24 cellular contexts compared by ENCODE assay signal in genomic region chr12:100858658-100859057, GRCh38.
DNase-seq lines count a peak whose midpoint lies in the region; ATAC-seq and TF ChIP-seq lines count a peak whose summit lies in the region.
"Had no signal": no experiment of that assay in that cellular context is flagged by ENCODE, and none has a peak within 500 bp of the region (broad histone marks: within the 10 kb centered on the region; RNA-seq: fewer than 3 reads in every experiment).

No MANE protein-coding gene starts in this region.

- peak; percentile 68 for DNase-seq in HCEC 1CT
- DNase-seq in adipocyte (ENCODE audit: low read depth) = no peak
- no peak for DNase-seq in foreskin keratinocyte
- peak; percentile 57 for DNase-seq in superior temporal gyrus (ENCODE audit: extremely low spot score)
- no peak for DNase-seq in H7
- DNase-seq in activated CD8-positive, alpha-beta memory T cell treated with anti-CD3 and anti-CD28 coated beads for 24 hours = no peak
- DNase-seq in esophagus muscularis mucosa (ENCODE audit: extremely low spot score) = no peak
- DNase-seq: activated CD8-positive, alpha-beta memory T cell treated with anti-CD3 and anti-CD28 coated beads, Interleukin-2, amount 50 U/mL, for 48 hours; activated effector memory CD4-positive, alpha-beta T cell treated with Interleukin-2 at 50 U/mL for 16 hours; activated naive CD8-positive, alpha-beta T cell treated with anti-CD3 and anti-CD28 coated beads, Interleukin-2, amount 50 U/mL, for 24 hours; BE2C; GOT3; MG63; naive thymus-derived CD8-positive, alpha-beta T cell; NCI-H2171; NCI-H526; retina; SK-N-SH; stimulated activated CD4-positive, alpha-beta T cell treated with anti-CD3 and anti-CD28 coated beads, Interleukin-4, amount 100 ng/mL, for 24 hours; stimulated activated naive CD4-positive, alpha-beta T cell treated with Interleukin-2 at 50 U/mL for 16 hours; thyroid gland had no signal

- H3K36me3 ChIP-seq in adipocyte (ENCODE audit: control insufficient read depth, insufficient read depth, low read length, severe bottlenecking) (no peaks in the 10 kb centered on the region), H7 (replicated peaks; ENCODE audit: control insufficient read depth, insufficient read depth, low read length) (no peaks in the 10 kb centered on the region), esophagus muscularis mucosa (no peaks in the 10 kb centered on the region)
- H3K36me3 ChIP-seq: BE2C, gastroesophageal sphincter, MG63, thyroid gland had no signal

- ATAC-seq in foreskin keratinocyte = peak; percentile 33
- ATAC-seq: activated naive CD8-positive, alpha-beta T cell treated with anti-CD3 and anti-CD28 coated beads, Interleukin-2, amount 50 U/mL, for 24 hours; gastroesophageal sphincter; naive thymus-derived CD8-positive, alpha-beta T cell had no signal

- H3K27ac ChIP-seq in foreskin keratinocyte = no peak overlapping the region
- H3K27ac ChIP-seq in esophagus muscularis mucosa (replicated peaks in 1 of 4) = no peak overlapping the region
- H3K27ac ChIP-seq: gastroesophageal sphincter, HL-60, RWPE1, thyroid gland had no signal

- intact Hi-C loops in esophagus muscularis mucosa (cut with DNase I) = no loop called here

- peak overlapping the region; percentile 12 for H3K4me3 ChIP-seq in adipocyte (ENCODE audit: low read length)
- H3K4me3 ChIP-seq in H7 (ENCODE audit: insufficient read depth, low read depth, low read length) = no peak overlapping the region
- H3K4me3 ChIP-seq in esophagus muscularis mucosa = no peak overlapping the region
- H3K4me3 ChIP-seq: gastroesophageal sphincter, MG63, thyroid gland had no signal

- no peak overlapping the region for H3K9ac ChIP-seq in adipocyte (ENCODE audit: low read length)
- H3K9ac ChIP-seq: SK-N-SH had no signal

- WGBS in esophagus muscularis mucosa = 48% methylated on average over 1 of the region's 1 CpG

- TF ChIP-seq EP300 in esophagus muscularis mucosa (IDR thresholded peaks at IDR 0.05) = no peak

- H3K9me3 ChIP-seq in adipocyte (ENCODE audit: control insufficient read depth, low read length) (no peaks in the 10 kb centered on the region), esophagus muscularis mucosa (no peaks in the 10 kb centered on the region)
- H3K9me3 ChIP-seq: BE2C, gastroesophageal sphincter, MG63, SK-N-SH, thyroid gland had no signal

- peaks cover 15% of the 10 kb centered on the region for H3K4me1 ChIP-seq in adipocyte (ENCODE audit: control insufficient read depth, insufficient read depth, low read length)
- peaks cover 13% of the 10 kb centered on the region for H3K4me1 ChIP-seq in foreskin keratinocyte
- H3K4me1 ChIP-seq in esophagus muscularis mucosa = no peaks in the 10 kb centered on the region
- H3K4me1 ChIP-seq: BE2C, gastroesophageal sphincter, thyroid gland had no signal

- no peak for TF ChIP-seq POLR2A in esophagus muscularis mucosa (IDR thresholded peaks at IDR 0.05; ENCODE audit: low read depth)

- TF ChIP-seq CTCF in foreskin keratinocyte (conservative IDR thresholded peaks at IDR 0.05) (no peak), esophagus muscularis mucosa (IDR thresholded peaks at IDR 0.05) (no peak)

- H3K27me3 ChIP-seq in adipocyte (replicated peaks; ENCODE audit: control insufficient read depth, insufficient read depth, low read length) (peaks cover under 1% of the 10 kb centered on the region), foreskin keratinocyte (no peaks in the 10 kb centered on the region), H7 (ENCODE audit: control insufficient read depth, insufficient read depth, low read length) (no peaks in the 10 kb centered on the region), esophagus muscularis mucosa (no peaks in the 10 kb centered on the region)
- H3K27me3 ChIP-seq: BE2C, MG63, thyroid gland had no signal

Comparison
In these comparisons a context has a peak if more than half of its experiments do, and no peak if none do; other contexts are left out.
1. DNase-seq: peak in HCEC 1CT (single experiment) and superior temporal gyrus (single experiment); none in adipocyte (single experiment), foreskin keratinocyte (0 of 2), H7 (single experiment), activated CD8-positive, alpha-beta memory T cell treated with anti-CD3 and anti-CD28 coated beads for 24 hours (single experiment) and esophagus muscularis mucosa (single experiment).